In the genomic region with DNA sequence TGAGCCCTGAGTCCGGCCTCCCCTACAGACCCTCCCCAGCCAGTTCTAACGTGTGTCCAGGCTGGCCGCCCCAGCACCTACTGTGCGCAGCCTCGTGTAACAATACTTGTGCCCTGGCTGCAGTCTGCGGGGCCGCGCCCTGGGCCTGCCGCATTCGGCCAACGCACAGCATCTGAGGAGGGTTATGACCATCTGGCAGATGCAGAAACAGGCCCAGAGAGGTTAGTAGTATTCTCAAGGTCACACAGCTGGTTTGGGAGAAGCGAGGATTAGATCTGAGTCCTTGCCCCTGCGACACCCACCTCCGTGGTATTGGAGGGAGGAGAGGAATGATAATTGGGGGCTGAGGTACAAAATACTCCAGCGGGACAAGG, we compare ENCODE assay signal across 8 cellular contexts. TPM values are rescaled to one million over a fixed set of nuclear protein-coding genes. Genes with fewer than 3 reads are reported as not detected.
DNase-seq lines count a peak whose midpoint lies in the region; ATAC-seq and TF ChIP-seq lines count a peak whose summit lies in the region.

No MANE protein-coding gene starts in this region.

- H3K36me3 Mint-ChIP-seq in stimulated activated naive CD8-positive, alpha-beta T cell treated with anti-CD3 and anti-CD28 coated beads, Interleukin-15, Interleukin-2, amounts not matched to agents 100 ng/mL and 50 ng/mL, for 24 hours (ENCODE audit: low read depth): no peaks in the 10 kb centered on the region

- H3K4me3 ChIP-seq in testis: peak overlapping the region; percentile 70 to 96

- H3K4me1 ChIP-seq in testis: peaks cover 37% of the 10 kb centered on the region

- intact Hi-C loops in testis (cut with DNase I; ENCODE audit: low total_unique reads): no loop called here

- H3K9me3 Mint-ChIP-seq in stimulated activated naive CD8-positive, alpha-beta T cell treated with anti-CD3 and anti-CD28 coated beads, Interleukin-15, Interleukin-2, amounts not matched to agents 100 ng/mL and 50 ng/mL, for 24 hours: no peaks in the 10 kb centered on the region

- TF ChIP-seq POLR2A in testis (IDR thresholded peaks at IDR 0.05): no peak

- H3K9me3 ChIP-seq in testis: no peaks in the 10 kb centered on the region

- H3K36me3 ChIP-seq in testis (ENCODE audit: low read depth, missing control alignments): no peaks in the 10 kb centered on the region

- 0 to 1% methylated on average over 4 to 15 of the region's 15 CpGs for WGBS in testis, 2 donors

- peak overlapping the region; percentile 82 for H3K4me3 Mint-ChIP-seq in stimulated activated naive CD8-positive, alpha-beta T cell treated with anti-CD3 and anti-CD28 coated beads, Interleukin-15, Interleukin-2, amounts not matched to agents 100 ng/mL and 50 ng/mL, for 24 hours

- H3K4me1 Mint-ChIP-seq in stimulated activated naive CD8-positive, alpha-beta T cell treated with anti-CD3 and anti-CD28 coated beads, Interleukin-15, Interleukin-2, amounts not matched to agents 100 ng/mL and 50 ng/mL, for 24 hours (ENCODE audit: low read depth): peaks cover 34% of the 10 kb centered on the region

- H3K27me3 Mint-ChIP-seq in stimulated activated naive CD8-positive, alpha-beta T cell treated with anti-CD3 and anti-CD28 coated beads, Interleukin-15, Interleukin-2, amounts not matched to agents 100 ng/mL and 50 ng/mL, for 24 hours: peaks cover 8% of the 10 kb centered on the region

- H3K27me3 ChIP-seq in testis: no peaks in the 10 kb centered on the region

- DNase-seq in stimulated activated naive CD8-positive, alpha-beta T cell treated with anti-CD3 and anti-CD28 coated beads, Interleukin-15, Interleukin-2, amounts not matched to agents 100 U/mL and 50 U/mL, for 24 hours: no peak
- DNase-seq in astrocyte of the hippocampus (ENCODE audit: low read depth, low spot score) (peak; percentile 46), kidney tubule cell (ENCODE audit: low spot score) (peak; percentile 47), testis (no peak), HT-29 (ENCODE audit: low spot score) (no peak), SW 1271 (lab: John Stamatoyannopoulos, UW) (no peak), T1000 (lab: John Stamatoyannopoulos, UW) (no peak)

- peak overlapping the region; percentile 31 for H3K27ac Mint-ChIP-seq in stimulated activated naive CD8-positive, alpha-beta T cell treated with anti-CD3 and anti-CD28 coated beads, Interleukin-15, Interleukin-2, amounts not matched to agents 100 ng/mL and 50 ng/mL, for 24 hours

- no peak for ATAC-seq in stimulated activated naive CD8-positive, alpha-beta T cell treated with anti-CD3 and anti-CD28 coated beads, Interleukin-15, Interleukin-2, amounts not matched to agents 100 U/mL and 50 U/mL, for 24 hours

- TF ChIP-seq CTCF in testis (IDR thresholded peaks at IDR 0.05): no peak

- peak overlapping the region; percentile 87 to 91 for H3K27ac ChIP-seq in testis

RNA-seq across cellular contexts. Expression of a gene that starts 1.0 kb away (rescaled TPM):
- 100 to 1,000 TPM in 1 of 2 donors, 10 to 100 TPM in 1; 79.4 to 109 TPM for total RNA-seq in testis
- polyA plus RNA-seq in testis (ENCODE audit: insufficient read depth, low read depth, low replicate concordance): 36.1 TPM
- 22.8 and 23.8 TPM in 2 replicates for total RNA-seq in HT-29 (2014; rRNA removed; shearing (Covaris generic))

RNA-seq across cellular contexts. Expression of a gene that starts 32.7 kb away (rescaled TPM):
- total RNA-seq in testis: 10 to 100 TPM; 45.5 to 47.0 TPM
- 25.9 TPM for polyA plus RNA-seq in testis (ENCODE audit: insufficient read depth, low read depth, low replicate concordance)
- 28.3 and 36.4 TPM in 2 replicates for total RNA-seq in HT-29 (2014; rRNA removed; shearing (Covaris generic))

RNA-seq across cellular contexts. Expression of a gene that starts 46.3 kb away (rescaled TPM):
- 1 to 10 TPM; 1.2 to 1.7 TPM for total RNA-seq in testis
- polyA plus RNA-seq in testis (ENCODE audit: insufficient read depth, low read depth, low replicate concordance): not detected
- total RNA-seq in HT-29 (2014; rRNA removed; shearing (Covaris generic)): not detected in 2 replicates

RNA-seq across cellular contexts. Expression of a gene that starts 48.7 kb away (rescaled TPM):
- total RNA-seq in testis: 100 to 1,000 TPM in 1 of 2 donors, 10 to 100 TPM in 1; 95.0 to 135 TPM
- 165 TPM for polyA plus RNA-seq in testis (ENCODE audit: insufficient read depth, low read depth, low replicate concordance)
- total RNA-seq in HT-29 (2014; rRNA removed; shearing (Covaris generic)): 97.6 and 99.5 TPM in 2 replicates

Comparison
In these comparisons a context has a peak if more than half of its experiments do, and no peak if none do; other contexts are left out.
1. DNase-seq: peak in astrocyte of the hippocampus (single experiment) and kidney tubule cell (single experiment); none in stimulated activated naive CD8-positive, alpha-beta T cell treated with anti-CD3 and anti-CD28 coated beads, Interleukin-15, Interleukin-2, amounts not matched to agents 100 U/mL and 50 U/mL, for 24 hours (single experiment), testis (single experiment), HT-29 (single experiment), SW 1271 (0 of 2) and T1000 (single experiment).